10 cellular contexts compared by ENCODE assay signal in genomic region chr11:117979481-117980211, GRCh38. TPM values are rescaled to one million over a fixed set of nuclear protein-coding genes. Genes with fewer than 3 reads are reported as not detected.
A peak's percentile ranks its signal among the peaks of the same experiment; 100 is the strongest.
DNase-seq lines count a peak whose midpoint lies in the region; ATAC-seq and TF ChIP-seq lines count a peak whose summit lies in the region.
"Had no signal": no experiment of that assay in that cellular context is flagged by ENCODE, and none has a peak within 500 bp of the region (broad histone marks: within the 10 kb centered on the region; RNA-seq: fewer than 3 reads in every experiment).

No MANE protein-coding gene starts in this region.

- peaks cover 4% of the 10 kb centered on the region for H3K4me1 ChIP-seq in endodermal cell (ENCODE audit: control insufficient read depth, insufficient read depth, low read length)
- H3K4me1 ChIP-seq: SJSA1 had no signal

- peaks cover 52% of the 10 kb centered on the region for H3K27me3 Mint-ChIP-seq in endodermal cell (ENCODE audit: insufficient read depth)

- peaks cover 11% of the 10 kb centered on the region for H3K27me3 ChIP-seq in endodermal cell (ENCODE audit: control insufficient read depth, insufficient read depth, low read length, poor library complexity, severe bottlenecking)
- H3K27me3 ChIP-seq: SJSA1, suprapubic skin had no signal

- no peaks in the 10 kb centered on the region for H3K36me3 ChIP-seq in endodermal cell (ENCODE audit: control insufficient read depth, insufficient read depth, low read length)
- H3K36me3 ChIP-seq: SJSA1, suprapubic skin had no signal

- H3K4me3 ChIP-seq in endodermal cell (ENCODE audit: low read length), result peak overlapping the region; percentile 33
- H3K4me3 ChIP-seq: SJSA1, suprapubic skin had no signal

- H3K4me1 Mint-ChIP-seq in endodermal cell, result peaks cover 10% of the 10 kb centered on the region

- H3K4me3 Mint-ChIP-seq in endodermal cell, result no peak overlapping the region

- no peak overlapping the region for H3K27ac Mint-ChIP-seq in endodermal cell

- TF ChIP-seq CTCF in endodermal cell (conservative IDR thresholded peaks at IDR 0.05) (no peak), omental fat pad (IDR thresholded peaks at IDR 0.05) (no peak)

- no peaks in the 10 kb centered on the region for H3K9me3 ChIP-seq in endodermal cell (ENCODE audit: control insufficient read depth, low read length)
- H3K9me3 ChIP-seq: SJSA1, suprapubic skin had no signal

- no peak overlapping the region for H3K9ac ChIP-seq in endodermal cell (ENCODE audit: extremely low read depth, low read length, poor library complexity, severe bottlenecking)

- ATAC-seq in HG03342 (IDR thresholded peaks at IDR 0.05; ENCODE audit: unreplicated experiment) (peak; percentile 62), omental fat pad (ENCODE audit: low FRiP score) (no peak)
- ATAC-seq in stimulated activated naive CD8-positive, alpha-beta T cell treated with anti-CD3 and anti-CD28 coated beads, Interleukin-15, Interleukin-2, amounts not matched to agents 100 U/mL and 50 U/mL, for 24 hours, result peak; percentile 62

- DNase-seq in NOMO-1 treated with DMSO at 0.1 percent for 48 hours (lab: John Stamatoyannopoulos, UW; ENCODE audit: unreplicated experiment), result peak; percentile 40
- no peak for DNase-seq in NOMO-1 treated with dmso at 0.1 percent for 144 hours (lab: John Stamatoyannopoulos, UW; ENCODE audit: unreplicated experiment)
- DNase-seq in endodermal cell, result peak; percentile 43
- DNase-seq in stimulated activated naive CD8-positive, alpha-beta T cell treated with anti-CD3 and anti-CD28 coated beads, Interleukin-15, Interleukin-2, amounts not matched to agents 100 U/mL and 50 U/mL, for 24 hours, result no peak
- no peak for DNase-seq in SHP77 treated with DMSO at 0.1 percent for 48 hours (lab: John Stamatoyannopoulos, UW)
- no peak for DNase-seq in OCI-M2 (lab: John Stamatoyannopoulos, UW; ENCODE audit: unreplicated experiment)
- no peak for DNase-seq in omental fat pad (ENCODE audit: low spot score)

- peaks cover 9% of the 10 kb centered on the region for H3K9me3 Mint-ChIP-seq in endodermal cell

- no peak overlapping the region for H3K27ac ChIP-seq in endodermal cell (ENCODE audit: low read depth, low read length)
- H3K27ac ChIP-seq: SJSA1, suprapubic skin had no signal

- WGBS in endodermal cell (ENCODE audit: insufficient coverage in 1 of 2, insufficient read length in 1 of 2), 2 experiments, result 92 to 93% methylated on average over 7 of the region's 7 CpGs

- no peaks in the 10 kb centered on the region for H3K36me3 Mint-ChIP-seq in endodermal cell (ENCODE audit: low read depth)

RNA-seq across cellular contexts. Expression of gene IL10RA, which starts 6.5 kb away (rescaled TPM):
- total RNA-seq in endodermal cell (under 1 TPM; 0.46 to 0.51 TPM), omental fat pad (10 to 100 TPM; 23.2 to 65.9 (median 44.4) TPM)
- polyA plus RNA-seq in endodermal cell (2013, experiment 1 of 2), result not detected
- polyA plus RNA-seq in endodermal cell (2013, experiment 2 of 2), result 0.37 TPM
- total RNA-seq: SJSA1 had no signal

RNA-seq across cellular contexts. Expression of gene TMPRSS13, which starts 50.4 kb away (rescaled TPM):
- total RNA-seq in endodermal cell (1 to 10 TPM; 2.5 to 6.4 TPM), omental fat pad (under 1 TPM in 1 of 4 donors, not detected in 3; 0.50 TPM)
- 0.61 TPM for polyA plus RNA-seq in endodermal cell (2013, experiment 1 of 2)
- polyA plus RNA-seq in endodermal cell (2013, experiment 2 of 2), result 0.46 TPM
- total RNA-seq: SJSA1 had no signal

Comparison
In these comparisons a context has a peak if more than half of its experiments do, and no peak if none do; other contexts are left out.
1. DNase-seq: peak in NOMO-1 treated with DMSO at 0.1 percent for 48 hours (single experiment) and endodermal cell (single experiment); none in NOMO-1 treated with dmso at 0.1 percent for 144 hours (single experiment), stimulated activated naive CD8-positive, alpha-beta T cell treated with anti-CD3 and anti-CD28 coated beads, Interleukin-15, Interleukin-2, amounts not matched to agents 100 U/mL and 50 U/mL, for 24 hours (single experiment), SHP77 treated with DMSO at 0.1 percent for 48 hours (single experiment), OCI-M2 (single experiment) and omental fat pad (single experiment).
2. RNA of gene IL10RA, which starts 6.5 kb away (total RNA-seq): 23.2 to 65.9 TPM in omental fat pad; 0.46 to 0.51 TPM in endodermal cell; every median in the first group is over 10 times any median in the second.